Comparison of ENCODE assay signal across 26 cellular contexts in genomic region chr13:113033498-113033897, GRCh38.
"Had no signal": no experiment of that assay in that cellular context is flagged by ENCODE, and none has a peak within 500 bp of the region (broad histone marks: within the 10 kb centered on the region; RNA-seq: fewer than 3 reads in every experiment).

No MANE protein-coding gene starts in this region.

- H3K27me3 Mint-ChIP-seq: activated CD4-positive, alpha-beta memory T cell treated with anti-CD3 and anti-CD28 coated beads for 36 hours; activated CD4-positive, alpha-beta T cell treated with anti-CD3 and anti-CD28 coated beads, Interleukin-2, amount 10 ng/mL, durations not matched to agents 7 days and 5 days; activated naive CD8-positive, alpha-beta T cell treated with anti-CD3 and anti-CD28 coated beads for 36 hours; activated T-helper 17 cell treated with anti-CD3 and anti-CD28 coated beads, Interleukin-2, amount 50 U/mL, for 72 hours; T-cell had no signal

- H3K4me3 Mint-ChIP-seq: activated CD4-positive, alpha-beta memory T cell treated with anti-CD3 and anti-CD28 coated beads for 36 hours; activated CD4-positive, alpha-beta T cell treated with anti-CD3 and anti-CD28 coated beads, Interleukin-2, amount 10 ng/mL, durations not matched to agents 7 days and 5 days; activated naive CD4-positive, alpha-beta T cell treated with anti-CD3 and anti-CD28 coated beads for 36 hours; activated naive CD8-positive, alpha-beta T cell treated with anti-CD3 and anti-CD28 coated beads for 36 hours; activated T-helper 17 cell treated with anti-CD3 and anti-CD28 coated beads, Interleukin-2, amount 50 U/mL, for 72 hours; T-cell had no signal

- H3K36me3 ChIP-seq: adrenal gland, Peyer's patch had no signal

- H3K27ac ChIP-seq: adrenal gland, Peyer's patch, SK-N-MC, VCaP had no signal

- H3K27ac Mint-ChIP-seq: activated CD4-positive, alpha-beta memory T cell treated with anti-CD3 and anti-CD28 coated beads for 36 hours; activated CD4-positive, alpha-beta T cell treated with anti-CD3 and anti-CD28 coated beads, Interleukin-2, amount 10 ng/mL, durations not matched to agents 7 days and 5 days; activated naive CD4-positive, alpha-beta T cell treated with anti-CD3 and anti-CD28 coated beads for 36 hours; activated naive CD8-positive, alpha-beta T cell treated with anti-CD3 and anti-CD28 coated beads for 36 hours; activated T-helper 17 cell treated with anti-CD3 and anti-CD28 coated beads, Interleukin-2, amount 50 U/mL, for 72 hours; T-cell had no signal

- DNase-seq: activated CD4-positive, alpha-beta memory T cell treated with anti-CD3 and anti-CD28 coated beads for 36 hours; activated CD4-positive, alpha-beta T cell treated with anti-CD3 and anti-CD28 coated beads, Interleukin-2, amount 10 ng/mL, durations not matched to agents 7 days and 5 days; activated CD4-positive, CD25-positive, alpha-beta regulatory T cell; activated CD8-positive, alpha-beta memory T cell treated with anti-CD3 and anti-CD28 coated beads for 24 hours; activated gamma-delta T cell; activated naive CD4-positive, alpha-beta T cell treated with anti-CD3 and anti-CD28 coated beads for 36 hours; activated naive CD8-positive, alpha-beta T cell treated with anti-CD3 and anti-CD28 coated beads for 36 hours; activated T-cell treated with anti-CD3 and anti-CD28 coated beads, Interleukin-2, amount 50 U/mL, for 48 hours; adrenal gland; anterior cingulate cortex; KBM-7; NCI-H1048; NCI-H1417; NCI-H1930; NCI-H2107; NCI-H510A treated with DMSO at 0.1 percent for 48 hours; NCI-H69; NK-92 treated with Interleukin-12 subunit alpha and Interleukin-12 subunit beta, amount 100 ng/mL, for 24 hours; OCI-M1; Peyer's patch; SIG-M5; T-cell; T-helper 2 cell had no signal

- ATAC-seq: activated T-helper 17 cell treated with anti-CD3 and anti-CD28 coated beads, Interleukin-2, amount 50 U/mL, for 72 hours; T-cell had no signal

- H3K27me3 ChIP-seq: adrenal gland, Peyer's patch had no signal

- H3K9me3 ChIP-seq: adrenal gland, Peyer's patch had no signal

- H3K4me1 Mint-ChIP-seq: activated CD4-positive, alpha-beta T cell treated with anti-CD3 and anti-CD28 coated beads, Interleukin-2, amount 10 ng/mL, durations not matched to agents 7 days and 5 days; activated naive CD8-positive, alpha-beta T cell treated with anti-CD3 and anti-CD28 coated beads for 36 hours; activated T-helper 17 cell treated with anti-CD3 and anti-CD28 coated beads, Interleukin-2, amount 50 U/mL, for 72 hours had no signal

- H3K36me3 Mint-ChIP-seq: activated CD4-positive, alpha-beta memory T cell treated with anti-CD3 and anti-CD28 coated beads for 36 hours; activated naive CD8-positive, alpha-beta T cell treated with anti-CD3 and anti-CD28 coated beads for 36 hours had no signal

- H3K4me3 ChIP-seq: adrenal gland, Peyer's patch, SK-N-MC had no signal

- H3K4me1 ChIP-seq: Peyer's patch had no signal

- H3K9me3 Mint-ChIP-seq: activated CD4-positive, alpha-beta memory T cell treated with anti-CD3 and anti-CD28 coated beads for 36 hours; activated CD4-positive, alpha-beta T cell treated with anti-CD3 and anti-CD28 coated beads, Interleukin-2, amount 10 ng/mL, durations not matched to agents 7 days and 5 days; activated naive CD4-positive, alpha-beta T cell treated with anti-CD3 and anti-CD28 coated beads for 36 hours; activated naive CD8-positive, alpha-beta T cell treated with anti-CD3 and anti-CD28 coated beads for 36 hours; activated T-helper 17 cell treated with anti-CD3 and anti-CD28 coated beads, Interleukin-2, amount 50 U/mL, for 72 hours; T-cell had no signal
